26 cellular contexts compared by ENCODE assay signal in genomic region chr1:220516722-220517042, GRCh38. TPM values are rescaled to one million over a fixed set of nuclear protein-coding genes. Genes with fewer than 3 reads are reported as not detected.
DNase-seq lines count a peak whose midpoint lies in the region; ATAC-seq, FAIRE-seq and TF ChIP-seq lines count a peak whose summit lies in the region.
"Had no signal": no experiment of that assay in that cellular context is flagged by ENCODE, and none has a peak within 500 bp of the region (broad histone marks: within the 10 kb centered on the region; RNA-seq: fewer than 3 reads in every experiment).

No MANE protein-coding gene starts in this region.

- H3K27ac ChIP-seq in keratinocyte (ENCODE audit: control insufficient read depth, insufficient read depth, low read length) (peak overlapping the region; percentile 96), kidney (ENCODE audit: low read depth in 2 of 2, low read length in 2 of 2) (no peak overlapping the region)
- H3K27ac ChIP-seq: 22Rv1, C4-2B, KMS-11 had no signal

- H3K9ac ChIP-seq in keratinocyte (ENCODE audit: control insufficient read depth, extremely low read depth, insufficient read depth, low read length) = peak overlapping the region; percentile 66
- no peak overlapping the region for H3K9ac ChIP-seq in kidney (ENCODE audit: low read length in 2 of 2)
- H3K9ac ChIP-seq: KMS-11 had no signal

- ATAC-seq in activated naive CD8-positive, alpha-beta T cell treated with anti-CD3 and anti-CD28 coated beads, Interleukin-2, amount 50 U/mL, for 24 hours = no peak
- ATAC-seq in HG02759 (IDR thresholded peaks at IDR 0.05; ENCODE audit: unreplicated experiment) = no peak
- ATAC-seq: CD8-positive, alpha-beta T cell had no signal

- peak overlapping the region; percentile 91 for H3K4me2 ChIP-seq in keratinocyte (ENCODE audit: control insufficient read depth, extremely low read depth, insufficient read depth, low read depth, low read length)
- H3K4me2 ChIP-seq: KMS-11 had no signal

- H3K79me2 ChIP-seq in keratinocyte (ENCODE audit: control insufficient read depth, insufficient read depth, low read length) = no peaks in the 10 kb centered on the region

- no peaks in the 10 kb centered on the region for H3K9me1 ChIP-seq in keratinocyte (ENCODE audit: control insufficient read depth, extremely low read depth, insufficient read depth, low read length)

- no peak overlapping the region for H3K27ac Mint-ChIP-seq in activated naive CD8-positive, alpha-beta T cell treated with anti-CD3 and anti-CD28 coated beads, Interleukin-2, amount 50 U/mL, for 24 hours
- H3K27ac Mint-ChIP-seq: B cell; CD8-positive, alpha-beta T cell; IgD-negative memory B cell had no signal

- peaks cover 4% of the 10 kb centered on the region for H3K27me3 Mint-ChIP-seq in activated naive CD8-positive, alpha-beta T cell treated with anti-CD3 and anti-CD28 coated beads, Interleukin-2, amount 50 U/mL, for 24 hours

- FAIRE-seq in keratinocyte (lab: Jason Lieb, UNC) = no peak
- FAIRE-seq in kidney (lab: Jason Lieb, UNC) = no peak
- FAIRE-seq: GM12891, H1 had no signal

- no peaks in the 10 kb centered on the region for H3K9me3 Mint-ChIP-seq in activated naive CD8-positive, alpha-beta T cell treated with anti-CD3 and anti-CD28 coated beads, Interleukin-2, amount 50 U/mL, for 24 hours
- H3K9me3 Mint-ChIP-seq: CD8-positive, alpha-beta T cell; IgD-negative memory B cell had no signal

- peak overlapping the region; percentile 83 for H2AFZ ChIP-seq in keratinocyte (ENCODE audit: control insufficient read depth, low read length)

- no peaks in the 10 kb centered on the region for H3K27me3 ChIP-seq in keratinocyte (ENCODE audit: control insufficient read depth, extremely low read depth, insufficient read depth, low read length)

- H3K36me3 ChIP-seq in keratinocyte (ENCODE audit: control insufficient read depth in 2 of 2, extremely low read depth in 1 of 2, insufficient read depth in 2 of 2, low read length in 2 of 2) (no peaks in the 10 kb centered on the region), kidney (ENCODE audit: control insufficient read depth in 1 of 2, insufficient read depth in 2 of 2, low read length in 2 of 2) (no peaks in the 10 kb centered on the region)

- H3K4me3 ChIP-seq in epithelial cell of esophagus (ENCODE audit: low read length) (no peak overlapping the region), keratinocyte (ENCODE audit: control insufficient read depth in 2 of 3, extremely low read depth in 1 of 3, insufficient read depth in 2 of 3, low read depth in 1 of 3, low read length in 3 of 3) (peak overlapping the region in 2 of 3 experiments; percentile 52 to 53), kidney (ENCODE audit: low read length in 2 of 2) (no peak overlapping the region)

- TF ChIP-seq CTCF in epithelial cell of esophagus (IDR thresholded peaks at IDR 0.05; ENCODE audit: insufficient read depth, low read depth, low read length, missing control alignments) = no peak
- TF ChIP-seq CTCF in keratinocyte (optimal IDR thresholded peaks at IDR 0.05 in 1 of 3, IDR thresholded peaks at IDR 0.05 in 1 of 3, conservative IDR thresholded peaks at IDR 0.05 in 1 of 3; ENCODE audit: extremely low read depth in 1 of 3, insufficient read depth in 2 of 3, low read length in 3 of 3) = no peak
- no peak for TF ChIP-seq CTCF in kidney (IDR thresholded peaks at IDR 0.05; ENCODE audit: borderline replicate concordance, extremely low read depth, insufficient read depth)

- no peaks in the 10 kb centered on the region for H3K9me3 ChIP-seq in keratinocyte (ENCODE audit: control insufficient read depth, low read depth, low read length)
- no peaks in the 10 kb centered on the region for H3K9me3 ChIP-seq in kidney (ENCODE audit: control insufficient read depth in 1 of 2, low read length in 2 of 2)
- H3K9me3 ChIP-seq: Caco-2 had no signal

- intact Hi-C loops in kidney (cut with DNase I) = no loop called here

- H4K20me1 ChIP-seq in keratinocyte (ENCODE audit: control insufficient read depth, extremely low read depth, insufficient read depth, low read length) = no peaks in the 10 kb centered on the region

- H3K4me3 Mint-ChIP-seq in activated naive CD8-positive, alpha-beta T cell treated with anti-CD3 and anti-CD28 coated beads, Interleukin-2, amount 50 U/mL, for 24 hours = no peak overlapping the region
- H3K4me3 Mint-ChIP-seq: B cell; CD8-positive, alpha-beta T cell; IgD-negative memory B cell had no signal

- H3K4me1 Mint-ChIP-seq in activated naive CD8-positive, alpha-beta T cell treated with anti-CD3 and anti-CD28 coated beads, Interleukin-2, amount 50 U/mL, for 24 hours = no peaks in the 10 kb centered on the region
- H3K4me1 Mint-ChIP-seq: B cell, IgD-negative memory B cell had no signal

- DNase-seq in NCI-H1105 treated with DMSO at 0.1 percent for 48 hours (lab: John Stamatoyannopoulos, UW) = peak; percentile 55
- no peak for DNase-seq in NCI-H1105 (lab: John Stamatoyannopoulos, UW)
- peak; percentile 66 for DNase-seq in epithelial cell of esophagus (ENCODE audit: low read depth)
- no peak for DNase-seq in keratinocyte (ENCODE audit: low read depth, low spot score)
- DNase-seq in activated naive CD8-positive, alpha-beta T cell treated with anti-CD3 and anti-CD28 coated beads, Interleukin-2, amount 50 U/mL, for 24 hours = no peak
- no peak for DNase-seq in kidney
- DNase-seq in stimulated activated CD4-positive, alpha-beta T cell treated with anti-CD3 and anti-CD28 coated beads, Interleukin-1b, Interleukin-23, amount 100 ng/mL, for 48 hours = no peak
- DNase-seq: Caco-2; CD8-positive, alpha-beta T cell; GF-D8; HCEC 1CT; NCI-H1092 treated with DMSO at 0.1 percent for 48 hours; NCI-H146; NCI-H1930; NCI-H2107; NCI-H526 treated with DMSO at 0.1 percent for 48 hours; RPMI8226; SHP77 treated with DMSO at 0.1 percent for 48 hours had no signal

- H3K4me1 ChIP-seq in keratinocyte (ENCODE audit: control insufficient read depth, extremely low read depth, insufficient read depth, low read length) (peaks cover 46% of the 10 kb centered on the region), kidney (ENCODE audit: control insufficient read depth in 1 of 2, insufficient read depth in 1 of 2, low read depth in 1 of 2, low read length in 2 of 2) (no peaks in the 10 kb centered on the region)
- H3K4me1 ChIP-seq: Caco-2 had no signal

- dilution Hi-C loops in keratinocyte (cut with MboI; ENCODE audit: extremely low pct_ligation_motif_present, low sequenced_read_pairs) = no loop called here

- no peaks in the 10 kb centered on the region for H3K36me3 Mint-ChIP-seq in activated naive CD8-positive, alpha-beta T cell treated with anti-CD3 and anti-CD28 coated beads, Interleukin-2, amount 50 U/mL, for 24 hours (ENCODE audit: low read depth)
- H3K36me3 Mint-ChIP-seq: CD8-positive, alpha-beta T cell; IgD-negative memory B cell had no signal

RNA-seq across cellular contexts. Expression of gene MARK1, which starts 11.3 kb away (rescaled TPM):
- polyA plus RNA-seq in keratinocyte (6.1 to 11.3 TPM (median 8.4 TPM) in 3 replicates), kidney (ENCODE audit: insufficient read depth, low read depth, low replicate concordance) (2.6 TPM)
- polyA plus RNA-seq in keratinocyte (2011; ENCODE audit: low read depth) = 13.5 TPM
- 9.4 and 10.4 TPM in 2 replicates for polyA plus RNA-seq in keratinocyte (2011; cell fraction: cytosol; rRNA removed)
- 13.5 and 18.8 TPM in 2 replicates for polyA plus RNA-seq in keratinocyte (2011; cell fraction: nucleus; rRNA removed)
- polyA plus RNA-seq in keratinocyte (2012; ENCODE audit: low replicate concordance) = 8.8 and 10.9 TPM in 2 replicates
- polyA minus RNA-seq in keratinocyte = 3.4 to 5.9 TPM (median 5.2 TPM) in 3 replicates
- polyA minus RNA-seq in keratinocyte (2011; cell fraction: cytosol; rRNA and poly(A)+ RNA removed) = 7.7 TPM
- polyA minus RNA-seq in keratinocyte (2011; cell fraction: nucleus; rRNA and poly(A)+ RNA removed) = 10.2 and 23.0 TPM in 2 replicates
- 5.3 TPM for total RNA-seq in kidney
- total RNA-seq: CD8-positive, alpha-beta T cell had no signal

Comparison
In these comparisons a context has a peak if more than half of its experiments do, and no peak if none do; other contexts are left out.
1. DNase-seq: peak in NCI-H1105 treated with DMSO at 0.1 percent for 48 hours (single experiment) and epithelial cell of esophagus (single experiment); none in NCI-H1105 (single experiment), keratinocyte (single experiment), activated naive CD8-positive, alpha-beta T cell treated with anti-CD3 and anti-CD28 coated beads, Interleukin-2, amount 50 U/mL, for 24 hours (single experiment), kidney (single experiment) and stimulated activated CD4-positive, alpha-beta T cell treated with anti-CD3 and anti-CD28 coated beads, Interleukin-1b, Interleukin-23, amount 100 ng/mL, for 48 hours (single experiment).
2. H3K4me3 ChIP-seq: peak in keratinocyte (2 of 3); none in epithelial cell of esophagus (single experiment) and kidney (0 of 2).